Comparison of ENCODE assay signal across 1 cellular context in genomic region chr9:78278801-78279200, GRCh38.
TF ChIP-seq lines count a peak whose summit lies in the region.

No MANE protein-coding gene starts in this region.

TF ChIP-seq in liver, 16 proteins besides CTCF, POLR2A, EP300 and RAD21 (continued from another document):
- no peak for TF ChIP-seq REST (IDR thresholded peaks at IDR 0.05)
- TF ChIP-seq EGR1 (IDR thresholded peaks at IDR 0.05; ENCODE audit: low read depth in 2 of 2) = no peak
- no peak for TF ChIP-seq RXRA (IDR thresholded peaks at IDR 0.05)
TF ChIP-seq in liver: peak in this region for 2.
